ENCODE assay signal across 1 cellular context in the genomic region with DNA sequence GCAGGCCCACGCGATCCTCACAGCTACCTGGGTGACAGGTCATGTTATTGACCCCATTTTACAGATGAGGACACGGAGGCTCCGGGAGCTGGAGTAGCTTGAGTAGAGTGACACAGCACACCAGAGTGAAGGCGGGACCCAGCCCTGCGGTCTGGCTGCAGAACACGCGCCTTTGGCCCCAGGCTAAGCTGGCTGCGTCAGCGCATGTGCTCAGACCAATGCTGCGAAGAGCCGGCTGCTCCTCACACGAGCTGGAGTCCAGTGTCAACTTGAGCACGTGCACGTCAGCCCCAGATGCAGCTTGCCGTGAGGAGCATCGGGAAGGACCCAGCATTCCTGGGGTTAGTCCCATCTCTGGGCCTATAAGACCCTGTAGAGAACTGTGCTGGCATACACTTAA.
TF ChIP-seq lines count a peak whose summit lies in the region.

No MANE protein-coding gene starts in this region.

TF ChIP-seq in HCT116, 20 proteins besides CTCF, POLR2A, EP300 and RAD21 (continued from another document):
- TF ChIP-seq, protein P1, sequence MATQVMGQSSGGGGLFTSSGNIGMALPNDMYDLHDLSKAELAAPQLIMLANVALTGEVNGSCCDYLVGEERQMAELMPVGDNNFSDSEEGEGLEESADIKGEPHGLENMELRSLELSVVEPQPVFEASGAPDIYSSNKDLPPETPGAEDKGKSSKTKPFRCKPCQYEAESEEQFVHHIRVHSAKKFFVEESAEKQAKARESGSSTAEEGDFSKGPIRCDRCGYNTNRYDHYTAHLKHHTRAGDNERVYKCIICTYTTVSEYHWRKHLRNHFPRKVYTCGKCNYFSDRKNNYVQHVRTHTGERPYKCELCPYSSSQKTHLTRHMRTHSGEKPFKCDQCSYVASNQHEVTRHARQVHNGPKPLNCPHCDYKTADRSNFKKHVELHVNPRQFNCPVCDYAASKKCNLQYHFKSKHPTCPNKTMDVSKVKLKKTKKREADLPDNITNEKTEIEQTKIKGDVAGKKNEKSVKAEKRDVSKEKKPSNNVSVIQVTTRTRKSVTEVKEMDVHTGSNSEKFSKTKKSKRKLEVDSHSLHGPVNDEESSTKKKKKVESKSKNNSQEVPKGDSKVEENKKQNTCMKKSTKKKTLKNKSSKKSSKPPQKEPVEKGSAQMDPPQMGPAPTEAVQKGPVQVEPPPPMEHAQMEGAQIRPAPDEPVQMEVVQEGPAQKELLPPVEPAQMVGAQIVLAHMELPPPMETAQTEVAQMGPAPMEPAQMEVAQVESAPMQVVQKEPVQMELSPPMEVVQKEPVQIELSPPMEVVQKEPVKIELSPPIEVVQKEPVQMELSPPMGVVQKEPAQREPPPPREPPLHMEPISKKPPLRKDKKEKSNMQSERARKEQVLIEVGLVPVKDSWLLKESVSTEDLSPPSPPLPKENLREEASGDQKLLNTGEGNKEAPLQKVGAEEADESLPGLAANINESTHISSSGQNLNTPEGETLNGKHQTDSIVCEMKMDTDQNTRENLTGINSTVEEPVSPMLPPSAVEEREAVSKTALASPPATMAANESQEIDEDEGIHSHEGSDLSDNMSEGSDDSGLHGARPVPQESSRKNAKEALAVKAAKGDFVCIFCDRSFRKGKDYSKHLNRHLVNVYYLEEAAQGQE (IDR thresholded peaks at IDR 0.05; ENCODE audit: low read depth), result no peak
- TF ChIP-seq POLR2AphosphoS5 (IDR thresholded peaks at IDR 0.05; ENCODE audit: low read depth, low read length), result no peak
- TF ChIP-seq, protein P2, sequence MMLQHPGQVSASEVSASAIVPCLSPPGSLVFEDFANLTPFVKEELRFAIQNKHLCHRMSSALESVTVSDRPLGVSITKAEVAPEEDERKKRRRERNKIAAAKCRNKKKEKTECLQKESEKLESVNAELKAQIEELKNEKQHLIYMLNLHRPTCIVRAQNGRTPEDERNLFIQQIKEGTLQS (IDR thresholded peaks at IDR 0.05), result no peak
- no peak for TF ChIP-seq SRF (IDR thresholded peaks at IDR 0.05; ENCODE audit: low read depth)
- TF ChIP-seq EGR1 (IDR thresholded peaks at IDR 0.05; ENCODE audit: low read depth), result no peak
- no peak for TF ChIP-seq CBX3 (IDR thresholded peaks at IDR 0.05; ENCODE audit: low read depth)
- TF ChIP-seq SP1 (IDR thresholded peaks at IDR 0.05; ENCODE audit: low read depth), result no peak
- TF ChIP-seq TCF7L2 (IDR thresholded peaks at IDR 0.05; ENCODE audit: borderline replicate concordance, extremely low read depth, insufficient read depth, insufficient read length), result no peak
- no peak for TF ChIP-seq JUND (IDR thresholded peaks at IDR 0.05)
- no peak for TF ChIP-seq YY1 (IDR thresholded peaks at IDR 0.05; ENCODE audit: extremely low read depth, insufficient replicate concordance, low read depth, low read length)
